1 cellular context compared by ENCODE assay signal in the genomic region with DNA sequence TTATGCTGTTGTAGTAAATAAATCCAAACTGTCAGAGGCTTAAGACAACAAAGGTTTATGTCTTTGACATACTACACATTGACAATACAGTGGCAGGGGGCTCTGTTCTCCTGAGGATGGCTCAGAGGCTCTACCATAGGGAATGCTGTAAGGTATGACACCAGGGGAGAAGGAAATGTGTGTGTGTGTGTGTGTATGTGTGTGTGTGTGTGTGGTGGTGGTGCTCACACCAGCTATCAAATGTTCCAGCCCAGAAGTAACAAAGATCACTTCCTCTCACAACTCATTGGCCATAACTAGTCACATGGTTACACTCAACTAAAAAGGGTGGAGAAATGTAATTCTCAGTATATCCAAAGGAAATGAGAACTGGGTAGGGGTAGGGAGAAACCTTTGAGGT.
TF ChIP-seq lines count a peak whose summit lies in the region.

No MANE protein-coding gene starts in this region.

TF ChIP-seq in HepG2, 621 proteins besides CTCF, POLR2A, EP300 and RAD21:
- TF ChIP-seq NFYC (CRISPR knock-in tag; IDR thresholded peaks at IDR 0.05), result peak; percentile 23; the same call in 1 of the 2 replicates
- TF ChIP-seq, protein P1, sequence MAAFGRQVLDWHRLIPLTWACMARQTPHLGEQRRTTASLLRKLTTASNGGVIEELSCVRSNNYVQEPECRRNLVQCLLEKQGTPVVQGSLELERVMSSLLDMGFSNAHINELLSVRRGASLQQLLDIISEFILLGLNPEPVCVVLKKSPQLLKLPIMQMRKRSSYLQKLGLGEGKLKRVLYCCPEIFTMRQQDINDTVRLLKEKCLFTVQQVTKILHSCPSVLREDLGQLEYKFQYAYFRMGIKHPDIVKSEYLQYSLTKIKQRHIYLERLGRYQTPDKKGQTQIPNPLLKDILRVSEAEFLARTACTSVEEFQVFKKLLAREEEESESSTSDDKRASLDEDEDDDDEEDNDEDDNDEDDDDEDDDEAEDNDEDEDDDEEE (CRISPR knock-in tag; IDR thresholded peaks at IDR 0.05), result no peak
- no peak for TF ChIP-seq GABPA (IDR thresholded peaks at IDR 0.05; ENCODE audit: low read depth, low read length)
- peak; percentile 41; the same call in 1 of the 2 replicates for TF ChIP-seq GABPA (CRISPR knock-in tag; IDR thresholded peaks at IDR 0.05; ENCODE audit: low read depth)
- TF ChIP-seq NFYB (CRISPR knock-in tag; IDR thresholded peaks at IDR 0.05), result peak; percentile 68
- peak; percentile 89 for TF ChIP-seq RBAK (CRISPR knock-in tag; IDR thresholded peaks at IDR 0.05)
TF ChIP-seq in HepG2: peak in this region for 4.
